Comparison of ENCODE assay signal across 1 cellular context in the genomic region with DNA sequence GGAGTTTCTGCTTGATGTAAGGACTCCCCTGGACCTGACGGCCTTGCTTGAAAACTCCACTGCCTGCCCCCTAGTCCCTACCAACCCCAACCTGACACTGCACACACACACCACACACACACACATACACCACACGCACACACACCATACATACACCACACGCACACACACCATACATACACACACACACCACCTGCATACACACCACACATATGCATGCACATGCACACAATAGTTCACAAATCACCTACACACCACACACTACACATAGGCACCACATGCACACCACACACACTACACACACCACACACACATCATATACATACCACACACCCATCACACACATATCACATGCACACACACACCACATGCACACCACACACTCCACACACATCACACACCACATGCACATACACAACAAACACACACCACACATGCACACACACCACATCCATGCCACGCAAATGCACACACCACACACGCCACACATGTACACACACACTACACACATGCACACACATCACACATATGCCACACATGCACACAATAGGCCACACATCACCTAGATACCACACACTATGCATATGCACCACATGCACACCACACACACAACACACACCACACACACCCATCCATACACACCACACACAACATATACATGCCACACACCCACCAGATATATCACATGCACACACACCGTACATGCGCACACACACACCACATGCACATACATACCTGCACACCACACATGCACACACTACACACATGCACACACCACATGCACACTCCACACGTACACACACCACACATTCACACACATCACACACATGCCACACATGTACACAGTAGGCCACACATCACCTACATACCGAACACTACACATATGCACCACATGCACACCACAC.
TF ChIP-seq lines count a peak whose summit lies in the region.

No MANE protein-coding gene starts in this region.

TF ChIP-seq in IMR-90, 13 proteins besides CTCF, POLR2A, EP300 and RAD21:
- no peak for TF ChIP-seq MXI1 (IDR thresholded peaks at IDR 0.05; ENCODE audit: borderline replicate concordance, low read depth, low read length)
- TF ChIP-seq, protein P1, sequence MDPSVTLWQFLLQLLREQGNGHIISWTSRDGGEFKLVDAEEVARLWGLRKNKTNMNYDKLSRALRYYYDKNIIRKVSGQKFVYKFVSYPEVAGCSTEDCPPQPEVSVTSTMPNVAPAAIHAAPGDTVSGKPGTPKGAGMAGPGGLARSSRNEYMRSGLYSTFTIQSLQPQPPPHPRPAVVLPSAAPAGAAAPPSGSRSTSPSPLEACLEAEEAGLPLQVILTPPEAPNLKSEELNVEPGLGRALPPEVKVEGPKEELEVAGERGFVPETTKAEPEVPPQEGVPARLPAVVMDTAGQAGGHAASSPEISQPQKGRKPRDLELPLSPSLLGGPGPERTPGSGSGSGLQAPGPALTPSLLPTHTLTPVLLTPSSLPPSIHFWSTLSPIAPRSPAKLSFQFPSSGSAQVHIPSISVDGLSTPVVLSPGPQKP (IDR thresholded peaks at IDR 0.05; ENCODE audit: borderline replicate concordance, low read depth, low read length) = no peak
